In genomic region chr1:234150892-234151291, GRCh38 we compare ENCODE assay signal across 29 cellular contexts.
"Had no signal": no experiment of that assay in that cellular context is flagged by ENCODE, and none has a peak within 500 bp of the region (broad histone marks: within the 10 kb centered on the region; RNA-seq: fewer than 3 reads in every experiment).

No MANE protein-coding gene starts in this region.

- DNase-seq: activated CD4-positive, alpha-beta memory T cell treated with anti-CD3 and anti-CD28 coated beads for 36 hours; activated CD4-positive, alpha-beta T cell treated with anti-CD3 and anti-CD28 coated beads, Interleukin-2, amount 10 ng/mL, durations not matched to agents 7 days and 5 days; activated CD4-positive, CD25-positive, alpha-beta regulatory T cell; activated CD8-positive, alpha-beta memory T cell treated with anti-CD3 and anti-CD28 coated beads for 24 hours; activated naive CD4-positive, alpha-beta T cell treated with anti-CD3 and anti-CD28 coated beads, Interleukin-2, amount 50 U/mL, for 16 hours; activated naive CD8-positive, alpha-beta T cell treated with anti-CD3 and anti-CD28 coated beads, Interleukin-2, amount 10 ng/mL, durations not matched to agents 7 days and 5 days; activated T-cell treated with anti-CD3 and anti-CD28 coated beads, Interleukin-2, amount 50 U/mL, for 48 hours; adrenal gland; anterior cingulate cortex; caudate nucleus; KG1; NCI-H1048; NCI-H146; NCI-H187 treated with DMSO at 0.1 percent for 48 hours; NCI-H2171; NCI-H226; NCI-H526 treated with DMSO at 0.1 percent for 48 hours; NCI-H82; NK-92 treated with Interleukin-12 subunit alpha and Interleukin-12 subunit beta, amount 100 ng/mL, for 24 hours; OCI-M1; Peyer's patch; Right ventricle myocardium superior; SJCRH30; SK-N-SH; T-helper 1 cell had no signal

- H3K27ac ChIP-seq: adrenal gland, breast epithelium, Peyer's patch, RWPE1, SJCRH30 had no signal

- H3K27me3 ChIP-seq: adrenal gland, Peyer's patch, SJCRH30 had no signal

- H3K9me3 ChIP-seq: adrenal gland, breast epithelium, Peyer's patch, SJCRH30, SK-N-SH had no signal

- H3K4me3 Mint-ChIP-seq: activated CD4-positive, alpha-beta memory T cell treated with anti-CD3 and anti-CD28 coated beads for 36 hours; activated CD4-positive, alpha-beta T cell treated with anti-CD3 and anti-CD28 coated beads, Interleukin-2, amount 10 ng/mL, durations not matched to agents 7 days and 5 days; activated naive CD8-positive, alpha-beta T cell treated with anti-CD3 and anti-CD28 coated beads, Interleukin-2, amount 10 ng/mL, durations not matched to agents 7 days and 5 days; T-helper 2 cell treated with Interferon-gamma antibody and Interleukin-4, amounts not matched to agents 5 μg/mL and 100 μg/mL, for 36 hours had no signal

- H3K27ac Mint-ChIP-seq: activated CD4-positive, alpha-beta memory T cell treated with anti-CD3 and anti-CD28 coated beads for 36 hours; activated CD4-positive, alpha-beta T cell treated with anti-CD3 and anti-CD28 coated beads, Interleukin-2, amount 10 ng/mL, durations not matched to agents 7 days and 5 days; activated naive CD8-positive, alpha-beta T cell treated with anti-CD3 and anti-CD28 coated beads, Interleukin-2, amount 10 ng/mL, durations not matched to agents 7 days and 5 days; activated T-helper 2 cell treated with anti-CD3 and anti-CD28 coated beads, Interferon-gamma antibody, Interleukin-2, Interleukin-4, amounts not matched to agents 10 μg/mL and 5 μg/mL and 100 μg/mL, durations not matched to agents 14 hours and 24 hours and 36 hours; T-helper 2 cell treated with Interferon-gamma antibody and Interleukin-4, amounts not matched to agents 5 μg/mL and 100 μg/mL, for 36 hours had no signal

- H3K36me3 Mint-ChIP-seq: activated naive CD8-positive, alpha-beta T cell treated with anti-CD3 and anti-CD28 coated beads, Interleukin-2, amount 10 ng/mL, durations not matched to agents 7 days and 5 days had no signal

- H3K4me3 ChIP-seq: adrenal gland, breast epithelium, Peyer's patch, SJCRH30 had no signal

- H3K4me1 Mint-ChIP-seq: activated CD4-positive, alpha-beta T cell treated with anti-CD3 and anti-CD28 coated beads, Interleukin-2, amount 10 ng/mL, durations not matched to agents 7 days and 5 days; activated naive CD8-positive, alpha-beta T cell treated with anti-CD3 and anti-CD28 coated beads, Interleukin-2, amount 10 ng/mL, durations not matched to agents 7 days and 5 days had no signal

- H3K36me3 ChIP-seq: adrenal gland, breast epithelium, Peyer's patch, SJCRH30 had no signal

- H3K4me1 ChIP-seq: adrenal gland, breast epithelium, Peyer's patch, SJCRH30 had no signal
